ENCODE assay signal across 34 cellular contexts in genomic region chr11:28615542-28615941, GRCh38.
DNase-seq lines count a peak whose midpoint lies in the region; ATAC-seq and TF ChIP-seq lines count a peak whose summit lies in the region.
"Had no signal": no experiment of that assay in that cellular context is flagged by ENCODE, and none has a peak within 500 bp of the region (broad histone marks: within the 10 kb centered on the region; RNA-seq: fewer than 3 reads in every experiment).

No MANE protein-coding gene starts in this region.

- no peaks in the 10 kb centered on the region for H3K36me3 Mint-ChIP-seq in activated CD4-positive, alpha-beta memory T cell treated with anti-CD3 and anti-CD28 coated beads for 36 hours
- H3K36me3 Mint-ChIP-seq: mesothelial cell of epicardium; naive thymus-derived CD8-positive, alpha-beta T cell had no signal

- H3K9me3 Mint-ChIP-seq in activated CD4-positive, alpha-beta memory T cell treated with anti-CD3 and anti-CD28 coated beads for 36 hours: no peaks in the 10 kb centered on the region
- H3K9me3 Mint-ChIP-seq: activated T-helper 17 cell treated with anti-CD3 and anti-CD28 coated beads, Interleukin-2, amount 50 U/mL, for 72 hours; H9 had no signal

- in situ Hi-C loops in HAP-1 (cut with MboI; ENCODE audit: low sequenced_read_pairs) (no loop called here), gastrocnemius medialis (cut with MboI; ENCODE audit: low sequenced_read_pairs in 4 of 4) (no loop called here)

- intact Hi-C loops in activated CD4-positive, alpha-beta memory T cell treated with anti-CD3 and anti-CD28 coated beads for 36 hours (cut with micrococcal nuclease): no loop called here
- intact Hi-C loops in gastrocnemius medialis (cut with DNase I; ENCODE audit: low total_unique reads): no loop called here

- H3K9me3 ChIP-seq in HAP-1: no peaks in the 10 kb centered on the region
- no peaks in the 10 kb centered on the region for H3K9me3 ChIP-seq in gastrocnemius medialis
- H3K9me3 ChIP-seq: colonic mucosa, heart left ventricle, testis had no signal

- CTCF ChIA-PET in activated CD4-positive, alpha-beta memory T cell treated with anti-CD3 and anti-CD28 coated beads for 36 hours (lab: Charles Lee): no interaction called here

- no peak overlapping the region for H3K4me3 Mint-ChIP-seq in activated CD4-positive, alpha-beta memory T cell treated with anti-CD3 and anti-CD28 coated beads for 36 hours
- H3K4me3 Mint-ChIP-seq: activated T-helper 17 cell treated with anti-CD3 and anti-CD28 coated beads, Interleukin-2, amount 50 U/mL, for 72 hours; H9; mesothelial cell of epicardium; naive thymus-derived CD8-positive, alpha-beta T cell had no signal

- H3K27me3 Mint-ChIP-seq in activated CD4-positive, alpha-beta memory T cell treated with anti-CD3 and anti-CD28 coated beads for 36 hours: no peaks in the 10 kb centered on the region

- no peaks in the 10 kb centered on the region for H3K36me3 ChIP-seq in HAP-1 (replicated peaks)
- no peaks in the 10 kb centered on the region for H3K36me3 ChIP-seq in gastrocnemius medialis
- H3K36me3 ChIP-seq: cardiac muscle cell, colonic mucosa, heart left ventricle, WERI-Rb-1 had no signal

- peak; percentile 17 to 36 for DNase-seq in HAP-1 (ENCODE audit: low spot score in 2 of 2)
- DNase-seq in T1000 (lab: John Stamatoyannopoulos, UW): peak; percentile 16
- DNase-seq in fibroblast of the aortic adventitia (ENCODE audit: low read depth): peak; percentile 8
- DNase-seq in retinal pigment epithelial cell (ENCODE audit: low read depth): peak; percentile 2
- no peak for DNase-seq in SKM-1 treated with dmso at 0.1 percent for 144 hours (lab: John Stamatoyannopoulos, UW; ENCODE audit: unreplicated experiment)
- DNase-seq in activated CD4-positive, alpha-beta memory T cell treated with anti-CD3 and anti-CD28 coated beads for 36 hours: no peak
- no peak for DNase-seq in CD1c-positive myeloid dendritic cell (ENCODE audit: extremely low spot score)
- DNase-seq in gastrocnemius medialis: no peak
- DNase-seq: activated CD4-positive, alpha-beta T cell treated with anti-CD3 and anti-CD28 coated beads for 4 hours; activated naive CD4-positive, alpha-beta T cell treated with anti-CD3 and anti-CD28 coated beads, Interleukin-2, amount 50 U/mL, for 16 hours; amygdala; colonic mucosa; effector CD8-positive, alpha-beta T cell; foreskin keratinocyte; H9; heart left ventricle; KBM-7; MM.1S; naive thymus-derived CD8-positive, alpha-beta T cell; NCI-H1417; NCI-H2029 treated with DMSO at 0.1 percent for 48 hours; NCI-H748 treated with DMSO at 0.1 percent for 48 hours; Right ventricle myocardium superior; stimulated activated CD4-positive, alpha-beta T cell treated with anti-CD3 and anti-CD28 coated beads, Interleukin-1b, Interleukin-23, amount 100 ng/mL, for 48 hours; stimulated activated naive CD4-positive, alpha-beta T cell treated with Interleukin-2 at 50 U/mL for 16 hours; T-helper 9 cell; testis; WERI-Rb-1 had no signal

- H3K4me1 Mint-ChIP-seq in activated CD4-positive, alpha-beta memory T cell treated with anti-CD3 and anti-CD28 coated beads for 36 hours (ENCODE audit: low read depth): no peaks in the 10 kb centered on the region
- H3K4me1 Mint-ChIP-seq: activated T-helper 17 cell treated with anti-CD3 and anti-CD28 coated beads, Interleukin-2, amount 50 U/mL, for 72 hours; naive thymus-derived CD8-positive, alpha-beta T cell had no signal

- no peak for ATAC-seq in gastrocnemius medialis
- ATAC-seq: activated T-helper 17 cell treated with anti-CD3 and anti-CD28 coated beads, Interleukin-2, amount 50 U/mL, for 72 hours; foreskin keratinocyte; GM12878; heart left ventricle; naive thymus-derived CD8-positive, alpha-beta T cell; Panc1 had no signal

- no peak for TF ChIP-seq POLR2A in gastrocnemius medialis (IDR thresholded peaks at IDR 0.05)

- TF ChIP-seq CTCF in fibroblast of the aortic adventitia (IDR thresholded peaks at IDR 0.05; ENCODE audit: insufficient read depth, low read length): no peak
- no peak for TF ChIP-seq CTCF in retinal pigment epithelial cell (conservative IDR thresholded peaks at IDR 0.05; ENCODE audit: low read depth, low read length)
- TF ChIP-seq CTCF in gastrocnemius medialis (IDR thresholded peaks at IDR 0.05 in 4 of 5, conservative IDR thresholded peaks at IDR 0.05 in 1 of 5): no peak

- H3K27ac ChIP-seq in gastrocnemius medialis: no peak overlapping the region
- H3K27ac ChIP-seq: cardiac muscle cell, colonic mucosa, foreskin keratinocyte, heart left ventricle, skin epidermis, testis, WERI-Rb-1 had no signal

- H3K27me3 ChIP-seq in HAP-1 (ENCODE audit: low read depth) (peaks cover 8% of the 10 kb centered on the region), gastrocnemius medialis (no peaks in the 10 kb centered on the region)
- H3K27me3 ChIP-seq: cardiac muscle cell, colonic mucosa, foreskin keratinocyte, heart left ventricle, testis had no signal

- H3K4me3 ChIP-seq in HAP-1 (no peak overlapping the region), fibroblast of the aortic adventitia (ENCODE audit: low read depth, low read length) (no peak overlapping the region), retinal pigment epithelial cell (ENCODE audit: low read length) (no peak overlapping the region), gastrocnemius medialis (no peak overlapping the region)
- H3K4me3 ChIP-seq: cardiac muscle cell, colonic mucosa, GM12878, heart left ventricle, skin epidermis, testis had no signal

- H3K27ac Mint-ChIP-seq in activated CD4-positive, alpha-beta memory T cell treated with anti-CD3 and anti-CD28 coated beads for 36 hours: no peak overlapping the region
- H3K27ac Mint-ChIP-seq: activated T-helper 17 cell treated with anti-CD3 and anti-CD28 coated beads, Interleukin-2, amount 50 U/mL, for 72 hours; H9; mesothelial cell of epicardium; naive thymus-derived CD8-positive, alpha-beta T cell had no signal

- H3K4me1 ChIP-seq in HAP-1 (no peaks in the 10 kb centered on the region), gastrocnemius medialis (no peaks in the 10 kb centered on the region)
- H3K4me1 ChIP-seq: colonic mucosa, heart left ventricle, testis had no signal

- POLR2A ChIA-PET in activated CD4-positive, alpha-beta memory T cell treated with anti-CD3 and anti-CD28 coated beads for 36 hours (lab: Charles Lee): no interaction called here

Comparison
In these comparisons a context has a peak if more than half of its experiments do, and no peak if none do; other contexts are left out.
1. DNase-seq: peak in HAP-1 (2 of 2), T1000 (single experiment), fibroblast of the aortic adventitia (single experiment) and retinal pigment epithelial cell (single experiment); none in SKM-1 treated with dmso at 0.1 percent for 144 hours (single experiment), activated CD4-positive, alpha-beta memory T cell treated with anti-CD3 and anti-CD28 coated beads for 36 hours (single experiment), CD1c-positive myeloid dendritic cell (single experiment) and gastrocnemius medialis (0 of 2).